12 cellular contexts compared by ENCODE assay signal in the genomic region with DNA sequence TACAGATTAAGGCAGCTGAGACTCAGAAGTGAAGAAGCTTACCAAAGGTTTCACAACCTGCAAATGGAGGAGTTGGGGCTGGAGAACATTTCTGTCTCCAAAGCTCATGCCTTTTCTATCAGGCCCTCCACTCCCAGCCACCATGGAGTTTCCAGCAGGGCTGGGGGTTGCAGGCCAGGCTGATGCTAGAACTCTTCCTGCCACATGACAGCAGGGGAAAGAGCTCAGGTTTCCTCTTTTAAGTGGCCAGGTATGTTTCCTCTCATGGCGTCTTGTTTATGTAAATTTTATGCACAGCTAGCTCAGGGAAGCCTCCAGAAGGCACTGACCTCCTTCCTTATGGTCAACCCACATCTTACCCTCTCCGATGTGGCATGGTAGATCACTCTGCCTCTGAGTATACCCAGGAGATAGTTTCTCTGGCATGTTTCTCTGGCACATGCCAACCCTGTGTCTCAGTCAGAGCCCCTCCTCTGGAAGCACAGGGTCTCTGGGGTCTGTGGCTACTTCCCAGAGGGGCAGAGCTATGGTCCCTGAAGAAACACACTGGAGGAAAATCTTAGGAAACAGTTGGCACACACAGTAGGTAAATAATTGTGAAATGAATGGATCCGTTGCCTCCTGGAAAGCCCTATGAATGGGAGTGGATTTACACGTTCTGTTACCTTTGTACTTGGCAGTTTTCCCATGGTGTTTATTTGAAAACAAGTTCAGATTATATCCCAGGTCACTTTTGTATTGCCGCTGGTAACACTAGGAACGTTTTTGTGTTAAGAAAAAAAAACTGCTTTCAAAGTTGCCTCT. TPM values are rescaled to one million over a fixed set of nuclear protein-coding genes. Genes with fewer than 3 reads are reported as not detected.
DNase-seq lines count a peak whose midpoint lies in the region; ATAC-seq and TF ChIP-seq lines count a peak whose summit lies in the region.
"Had no signal": no experiment of that assay in that cellular context is flagged by ENCODE, and none has a peak within 500 bp of the region (broad histone marks: within the 10 kb centered on the region; RNA-seq: fewer than 3 reads in every experiment).

No MANE protein-coding gene starts in this region.

- peaks cover 53% of the 10 kb centered on the region for H3K36me3 Mint-ChIP-seq in nephron progenitor cell (ENCODE audit: low read depth)

- WGBS in thyroid gland, 2 donors: 70 to 76% methylated on average over 6 of the region's 6 CpGs

- no peaks in the 10 kb centered on the region for H3K4me1 ChIP-seq in thyroid gland

- H3K4me3 ChIP-seq in LNCaP clone FGC (ENCODE audit: low read depth, low read length) (peak overlapping the region; percentile 18; the same call in 1 of the 2 replicates), coronary artery (no peak overlapping the region), thyroid gland (replicated peaks in 1 of 3) (no peak overlapping the region)

- intact Hi-C loops in thyroid gland (cut with DNase I): no loop called here

- H3K27ac ChIP-seq in coronary artery (peak overlapping the region; percentile 27 to 74), thyroid gland (no peak overlapping the region)

- no peak for TF ChIP-seq POLR2A in thyroid gland (IDR thresholded peaks at IDR 0.05)

- peak overlapping the region; percentile 72 for H3K27ac Mint-ChIP-seq in nephron progenitor cell

- no peaks in the 10 kb centered on the region for H3K9me3 ChIP-seq in thyroid gland

- H3K9me3 Mint-ChIP-seq in nephron progenitor cell: peaks cover 5% of the 10 kb centered on the region

- no peaks in the 10 kb centered on the region for H3K27me3 ChIP-seq in thyroid gland

- peaks cover 31% of the 10 kb centered on the region for H3K4me1 Mint-ChIP-seq in nephron progenitor cell

- TF ChIP-seq CTCF in LNCaP clone FGC (IDR thresholded peaks at IDR 0.05; ENCODE audit: control insufficient read depth, extremely low read depth, insufficient read depth): no peak
- no peak for TF ChIP-seq CTCF in coronary artery (IDR thresholded peaks at IDR 0.05)
- no peak for TF ChIP-seq CTCF in nephron progenitor cell (IDR thresholded peaks at IDR 0.05)
- no peak for TF ChIP-seq CTCF in thyroid gland (IDR thresholded peaks at IDR 0.05)

- no peak for ATAC-seq in HG02763 (IDR thresholded peaks at IDR 0.05; ENCODE audit: unreplicated experiment)

- H3K4me3 Mint-ChIP-seq in nephron progenitor cell: no peak overlapping the region

- peaks cover 2% of the 10 kb centered on the region for H3K27me3 Mint-ChIP-seq in nephron progenitor cell (ENCODE audit: low read depth, poor library complexity)

- DNase-seq in DMS 273 (lab: John Stamatoyannopoulos, UW; ENCODE audit: unreplicated experiment) (peak; percentile 52), DMS 273 treated with DMSO at 0.1 percent for 48 hours (lab: John Stamatoyannopoulos, UW) (no peak), LNCaP clone FGC (ENCODE audit: low read depth) (peak; percentile 57), coronary artery (ENCODE audit: low spot score) (no peak), nephron progenitor cell (no peak), thyroid gland (no peak), NCI-H1417 treated with DMSO at 0.1 percent for 48 hours (lab: John Stamatoyannopoulos, UW) (no peak)
- DNase-seq: 8988T, NCI-H526 treated with DMSO at 0.1 percent for 48 hours, posterior cingulate gyrus, T-helper 9 cell had no signal

- no peaks in the 10 kb centered on the region for H3K36me3 ChIP-seq in thyroid gland

RNA-seq across cellular contexts. Expression of a gene that starts 28.9 kb away (rescaled TPM):
- 10 to 100 TPM; 15.2 to 25.9 (median 24.0) TPM for total RNA-seq in thyroid gland

Comparison
In these comparisons a context has a peak if more than half of its experiments do, and no peak if none do; other contexts are left out.
1. DNase-seq: peak in DMS 273 (single experiment) and LNCaP clone FGC (single experiment); none in DMS 273 treated with DMSO at 0.1 percent for 48 hours (single experiment), coronary artery (single experiment), nephron progenitor cell (single experiment), thyroid gland (0 of 2) and NCI-H1417 treated with DMSO at 0.1 percent for 48 hours (single experiment).
2. H3K27ac ChIP-seq: peak in coronary artery (2 of 2); none in thyroid gland (0 of 3).